Comparison of ENCODE assay signal across 11 cellular contexts in genomic region chr11:10743354-10744035, GRCh38. TPM values are rescaled to one million over a fixed set of nuclear protein-coding genes. Genes with fewer than 3 reads are reported as not detected.
DNase-seq lines count a peak whose midpoint lies in the region; ATAC-seq and TF ChIP-seq lines count a peak whose summit lies in the region.
"Had no signal": no experiment of that assay in that cellular context is flagged by ENCODE, and none has a peak within 500 bp of the region (broad histone marks: within the 10 kb centered on the region; RNA-seq: fewer than 3 reads in every experiment).

No MANE protein-coding gene starts in this region.

- H3K4me3 Mint-ChIP-seq in CD8-positive, alpha-beta memory T cell = peak overlapping the region; percentile 63 to 86 (median 79)
- peak overlapping the region; percentile 26 for H3K4me3 Mint-ChIP-seq in activated CD8-positive, alpha-beta T cell treated with anti-CD3 and anti-CD28 coated beads for 36 hours
- peak overlapping the region; percentile 61 for H3K4me3 Mint-ChIP-seq in memory B cell
- H3K4me3 Mint-ChIP-seq: mesothelial cell of epicardium had no signal

- H3K36me3 Mint-ChIP-seq in CD8-positive, alpha-beta memory T cell = no peaks in the 10 kb centered on the region
- H3K36me3 Mint-ChIP-seq in activated CD8-positive, alpha-beta T cell treated with anti-CD3 and anti-CD28 coated beads for 36 hours (ENCODE audit: low read depth) = no peaks in the 10 kb centered on the region
- H3K36me3 Mint-ChIP-seq in memory B cell = no peaks in the 10 kb centered on the region
- H3K36me3 Mint-ChIP-seq: mesothelial cell of epicardium had no signal

- CTCF ChIA-PET in CD8-positive, alpha-beta memory T cell (lab: Charles Lee) = interaction anchor here (1.5 to 1.7 kb wide), 3 partner anchors 8 to 16 kb away, joined by 3 to 6 read pairs (median 4); partner anchors contain the start of gene CTR9
- CTCF ChIA-PET in activated CD8-positive, alpha-beta T cell treated with anti-CD3 and anti-CD28 coated beads for 36 hours (lab: Charles Lee) = interaction anchor here (2.2 kb wide), 1 partner anchor 7 kb away, joined by 7 read pairs; the partner anchor contains the start of gene CTR9

- POLR2A ChIA-PET in CD8-positive, alpha-beta memory T cell (lab: Charles Lee) = no interaction called here
- POLR2A ChIA-PET in activated CD8-positive, alpha-beta T cell treated with anti-CD3 and anti-CD28 coated beads for 36 hours (lab: Charles Lee) = interaction anchor here (0.6 kb wide), 1 partner anchor 335 kb away, joined by 3 read pairs; no protein-coding TSS in a partner anchor

- peak overlapping the region; percentile 35 for H3K27ac ChIP-seq in CD8-positive, alpha-beta memory T cell (ENCODE audit: low read depth, low read length)
- H3K27ac ChIP-seq: testis had no signal

- H3K27me3 Mint-ChIP-seq in CD8-positive, alpha-beta memory T cell = no peaks in the 10 kb centered on the region
- no peaks in the 10 kb centered on the region for H3K27me3 Mint-ChIP-seq in activated CD8-positive, alpha-beta T cell treated with anti-CD3 and anti-CD28 coated beads for 36 hours
- H3K27me3 Mint-ChIP-seq in memory B cell = no peaks in the 10 kb centered on the region

- H3K9me3 ChIP-seq in CD8-positive, alpha-beta memory T cell (ENCODE audit: low read length) = no peaks in the 10 kb centered on the region
- H3K9me3 ChIP-seq: testis had no signal

- peaks cover 34 to 55% (median 43%) of the 10 kb centered on the region in 3 donors for H3K4me1 Mint-ChIP-seq in CD8-positive, alpha-beta memory T cell
- H3K4me1 Mint-ChIP-seq in activated CD8-positive, alpha-beta T cell treated with anti-CD3 and anti-CD28 coated beads for 36 hours (ENCODE audit: low read depth) = peaks cover 35% of the 10 kb centered on the region
- H3K4me1 Mint-ChIP-seq in memory B cell = peaks cover 16% of the 10 kb centered on the region

- peak; percentile 21 to 70 (median 40) for DNase-seq in CD8-positive, alpha-beta memory T cell
- DNase-seq in activated CD8-positive, alpha-beta T cell treated with anti-CD3 and anti-CD28 coated beads for 36 hours = peak; percentile 51
- DNase-seq in memory B cell (ENCODE audit: low spot score in 2 of 2) (no peak), COLO829 (ENCODE audit: low spot score) (no peak), H7 (no peak)
- DNase-seq: activated CD4-positive, alpha-beta T cell treated with anti-CD3 and anti-CD28 coated beads for 1 hour; testis had no signal

- no peak for TF ChIP-seq CTCF in activated CD8-positive, alpha-beta T cell treated with anti-CD3 and anti-CD28 coated beads for 36 hours (IDR thresholded peaks at IDR 0.05)

- H3K9me3 Mint-ChIP-seq in CD8-positive, alpha-beta memory T cell = no peaks in the 10 kb centered on the region
- H3K9me3 Mint-ChIP-seq in activated CD8-positive, alpha-beta T cell treated with anti-CD3 and anti-CD28 coated beads for 36 hours = no peaks in the 10 kb centered on the region
- H3K9me3 Mint-ChIP-seq in memory B cell = no peaks in the 10 kb centered on the region
- H3K9me3 Mint-ChIP-seq: mesothelial cell of epicardium had no signal

- H3K27ac Mint-ChIP-seq in CD8-positive, alpha-beta memory T cell = peak overlapping the region; percentile 36 to 92 (median 86)
- H3K27ac Mint-ChIP-seq in activated CD8-positive, alpha-beta T cell treated with anti-CD3 and anti-CD28 coated beads for 36 hours = peak overlapping the region; percentile 64
- H3K27ac Mint-ChIP-seq in memory B cell = peak overlapping the region; percentile 16
- H3K27ac Mint-ChIP-seq: mesothelial cell of epicardium had no signal

- ATAC-seq in HG02885 (IDR thresholded peaks at IDR 0.05; ENCODE audit: poor library complexity, unreplicated experiment) (peak; percentile 49), memory B cell (ENCODE audit: low read depth) (peak; percentile 34), HG02798 (IDR thresholded peaks at IDR 0.05; ENCODE audit: poor library complexity, unreplicated experiment) (no peak), GM18520 (IDR thresholded peaks at IDR 0.05; ENCODE audit: unreplicated experiment) (no peak)
- peak; percentile 9 for ATAC-seq in activated CD8-positive, alpha-beta T cell treated with anti-CD3 and anti-CD28 coated beads for 36 hours

- no peaks in the 10 kb centered on the region for H3K36me3 ChIP-seq in CD8-positive, alpha-beta memory T cell (ENCODE audit: insufficient read depth, low read length)
- no peaks in the 10 kb centered on the region for H3K36me3 ChIP-seq in H7 (replicated peaks; ENCODE audit: control insufficient read depth, insufficient read depth, low read length)

- H3K4me3 ChIP-seq in CD8-positive, alpha-beta memory T cell (ENCODE audit: low read length) = peak overlapping the region; percentile 16
- no peak overlapping the region for H3K4me3 ChIP-seq in H7 (ENCODE audit: insufficient read depth, low read depth, low read length)
- H3K4me3 ChIP-seq: testis had no signal

- H3K27me3 ChIP-seq in CD8-positive, alpha-beta memory T cell (ENCODE audit: insufficient read depth, low read length, poor library complexity, severe bottlenecking) = no peaks in the 10 kb centered on the region
- no peaks in the 10 kb centered on the region for H3K27me3 ChIP-seq in H7 (ENCODE audit: control insufficient read depth, insufficient read depth, low read length)
- H3K27me3 ChIP-seq: testis had no signal

- peaks cover 35% of the 10 kb centered on the region for H3K4me1 ChIP-seq in CD8-positive, alpha-beta memory T cell (ENCODE audit: insufficient read depth, low read length)
- H3K4me1 ChIP-seq: testis had no signal

- intact Hi-C loops in activated CD8-positive, alpha-beta T cell treated with anti-CD3 and anti-CD28 coated beads for 36 hours (cut with micrococcal nuclease) = no loop called here

RNA-seq across cellular contexts. Expression of gene CTR9, which starts 7.6 kb away (rescaled TPM):
- 10 to 100 TPM; 49.9 to 60.8 TPM for total RNA-seq in CD8-positive, alpha-beta memory T cell
- polyA plus RNA-seq in CD8-positive, alpha-beta memory T cell = 57.9 TPM
- 10 to 100 TPM; 35.9 to 37.1 TPM for total RNA-seq in activated CD8-positive, alpha-beta T cell treated with anti-CD3 and anti-CD28 coated beads for 36 hours
- 20.5 and 21.5 TPM in 2 replicates for total RNA-seq in H7 (2014; rRNA removed; shearing (Covaris generic))

RNA-seq across cellular contexts. Expression of gene IRAG1, which starts 49.9 kb away (rescaled TPM):
- total RNA-seq in CD8-positive, alpha-beta memory T cell = not detected
- not detected for polyA plus RNA-seq in CD8-positive, alpha-beta memory T cell
- not detected for total RNA-seq in activated CD8-positive, alpha-beta T cell treated with anti-CD3 and anti-CD28 coated beads for 36 hours
- total RNA-seq in H7 (2014; rRNA removed; shearing (Covaris generic)) = 3.0 and 4.5 TPM in 2 replicates

Comparison
In these comparisons a context has a peak if more than half of its experiments do, and no peak if none do; other contexts are left out.
1. DNase-seq: peak in CD8-positive, alpha-beta memory T cell (5 of 5) and activated CD8-positive, alpha-beta T cell treated with anti-CD3 and anti-CD28 coated beads for 36 hours (single experiment); none in memory B cell (0 of 2), COLO829 (single experiment) and H7 (single experiment).
2. H3K27ac Mint-ChIP-seq: peak in every context shown above with its lines; median percentile 86 in CD8-positive, alpha-beta memory T cell; 64 in activated CD8-positive, alpha-beta T cell treated with anti-CD3 and anti-CD28 coated beads for 36 hours; 16 in memory B cell.
3. H3K4me3 Mint-ChIP-seq: peak in every context shown above with its lines; median percentile 79 in CD8-positive, alpha-beta memory T cell; 61 in memory B cell; 26 in activated CD8-positive, alpha-beta T cell treated with anti-CD3 and anti-CD28 coated beads for 36 hours.
4. ATAC-seq: peak in HG02885 (single experiment), activated CD8-positive, alpha-beta T cell treated with anti-CD3 and anti-CD28 coated beads for 36 hours (single experiment) and memory B cell (single experiment); none in HG02798 (single experiment) and GM18520 (single experiment).